Comparison of ENCODE assay signal across 28 cellular contexts in the genomic region with DNA sequence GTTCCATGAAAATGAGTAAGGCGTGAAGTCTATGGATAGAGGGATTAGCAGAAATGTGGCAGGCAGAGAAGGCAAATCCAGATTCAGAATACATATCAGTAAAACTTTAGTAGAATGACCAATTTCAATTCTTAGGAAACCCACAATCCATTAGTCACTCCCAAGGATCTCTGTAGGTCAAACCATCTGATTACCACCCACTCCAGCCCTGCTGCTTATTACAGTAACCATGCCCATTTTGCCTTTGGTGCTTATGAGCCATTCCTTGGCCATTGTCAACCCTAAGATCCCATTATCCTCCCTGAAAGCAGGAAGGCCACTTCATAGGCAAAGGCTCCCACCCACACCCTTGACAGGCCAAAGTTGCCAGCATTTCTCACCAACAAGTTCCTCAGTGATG. TPM values are rescaled to one million over a fixed set of nuclear protein-coding genes. Genes with fewer than 3 reads are reported as not detected.
A peak's percentile ranks its signal among the peaks of the same experiment; 100 is the strongest.
DNase-seq lines count a peak whose midpoint lies in the region; ATAC-seq and TF ChIP-seq lines count a peak whose summit lies in the region.
"Had no signal": no experiment of that assay in that cellular context is flagged by ENCODE, and none has a peak within 500 bp of the region (broad histone marks: within the 10 kb centered on the region; RNA-seq: fewer than 3 reads in every experiment).

No MANE protein-coding gene starts in this region.

- H3K36me3 Mint-ChIP-seq in activated T-helper 17 cell treated with anti-CD3 and anti-CD28 coated beads, Interleukin-2, amount 50 U/mL, for 72 hours (ENCODE audit: low read depth): no peaks in the 10 kb centered on the region
- H3K36me3 Mint-ChIP-seq: WTC11 had no signal

- TF ChIP-seq CTCF in left ventricle myocardium inferior (IDR thresholded peaks at IDR 0.05; ENCODE audit: borderline replicate concordance): no peak

- H3K27ac Mint-ChIP-seq in activated T-helper 17 cell treated with anti-CD3 and anti-CD28 coated beads, Interleukin-2, amount 50 U/mL, for 72 hours: no peak overlapping the region
- H3K27ac Mint-ChIP-seq: dendritic cell treated with granulocyte-macrophage colony-stimulating factor and Interleukin-4, amounts not matched to agents 40 ng/mL and 50 ng/mL, for 4 days; immature natural killer cell; WTC11 had no signal

- no peak overlapping the region for H3K27ac ChIP-seq in left ventricle myocardium inferior (replicated peaks)
- H3K27ac ChIP-seq: adrenal gland, BLaER1, foreskin keratinocyte, prostate gland, tibial artery had no signal

- peaks cover 17% of the 10 kb centered on the region for H3K9me3 Mint-ChIP-seq in activated T-helper 17 cell treated with anti-CD3 and anti-CD28 coated beads, Interleukin-2, amount 50 U/mL, for 72 hours

- no peaks in the 10 kb centered on the region for H3K36me3 ChIP-seq in left ventricle myocardium inferior
- H3K36me3 ChIP-seq: adrenal gland, BLaER1, prostate gland, tibial artery had no signal

- H3K4me3 Mint-ChIP-seq in activated T-helper 17 cell treated with anti-CD3 and anti-CD28 coated beads, Interleukin-2, amount 50 U/mL, for 72 hours: no peak overlapping the region
- H3K4me3 Mint-ChIP-seq: dendritic cell treated with granulocyte-macrophage colony-stimulating factor and Interleukin-4, amounts not matched to agents 40 ng/mL and 50 ng/mL, for 4 days; immature natural killer cell; WTC11 had no signal

- peaks cover 17% of the 10 kb centered on the region for H3K4me1 ChIP-seq in left ventricle myocardium inferior
- H3K4me1 ChIP-seq: adrenal gland, BLaER1, prostate gland had no signal

- H3K9me3 ChIP-seq in left ventricle myocardium inferior (replicated peaks): peaks cover 22% of the 10 kb centered on the region
- H3K9me3 ChIP-seq: adrenal gland, prostate gland had no signal

- H3K27me3 Mint-ChIP-seq in activated T-helper 17 cell treated with anti-CD3 and anti-CD28 coated beads, Interleukin-2, amount 50 U/mL, for 72 hours: peaks cover 10% of the 10 kb centered on the region

- H3K4me3 ChIP-seq in left ventricle myocardium inferior: no peak overlapping the region
- H3K4me3 ChIP-seq: adrenal gland, BLaER1, prostate gland, tibial artery had no signal

- peak; percentile 62 for ATAC-seq in activated T-helper 17 cell treated with anti-CD3 and anti-CD28 coated beads, Interleukin-2, amount 50 U/mL, for 72 hours (replicated peaks)
- ATAC-seq in HG02885 (IDR thresholded peaks at IDR 0.05; ENCODE audit: poor library complexity, unreplicated experiment): no peak
- ATAC-seq in esophagus mucosa: no peak
- ATAC-seq: foreskin keratinocyte, HCT116, WTC11 had no signal

- peaks cover 16% of the 10 kb centered on the region for H3K4me1 Mint-ChIP-seq in activated T-helper 17 cell treated with anti-CD3 and anti-CD28 coated beads, Interleukin-2, amount 50 U/mL, for 72 hours
- H3K4me1 Mint-ChIP-seq: immature natural killer cell, WTC11 had no signal

- peaks cover 6% of the 10 kb centered on the region for H3K27me3 ChIP-seq in left ventricle myocardium inferior (ENCODE audit: low read depth)
- H3K27me3 ChIP-seq: adrenal gland, BLaER1, tibial artery had no signal

- intact Hi-C loops in cardiac septum (cut with DNase I) (no loop called here), left ventricle myocardium inferior (cut with micrococcal nuclease) (no loop called here)

- DNase-seq in cardiac septum (ENCODE audit: low spot score) (peak; percentile 36), left ventricle myocardium inferior (no peak), iris pigment epithelial cell (ENCODE audit: low read depth) (peak; percentile 55), hippocampal formation (lab: John Stamatoyannopoulos, UW) (no peak), COLO829 (ENCODE audit: low spot score) (no peak)
- DNase-seq: activated CD4-positive, alpha-beta T cell treated with anti-CD3 and anti-CD28 coated beads, Interleukin-2, amount 50 U/mL, for 4 hours; activated gamma-delta T cell; adrenal gland; foreskin keratinocyte; immature natural killer cell; NCI-H1092 treated with DMSO at 0.1 percent for 48 hours; NCI-H2029 treated with DMSO at 0.1 percent for 48 hours; NCI-H345; NCI-H774; stimulated activated CD4-positive, alpha-beta T cell treated with anti-CD3 and anti-CD28 coated beads, Interleukin-2, amount 100 ng/mL, for 48 hours; stimulated activated naive CD4-positive, alpha-beta T cell treated with Interleukin-2 at 50 U/mL for 16 hours had no signal

RNA-seq across cellular contexts. Expression of a gene that starts 5.1 kb away (rescaled TPM):
- 0.57 TPM for total RNA-seq in cardiac septum
- 0.22 TPM for total RNA-seq in left ventricle myocardium inferior
- not detected for total RNA-seq in activated T-helper 17 cell treated with anti-CD3 and anti-CD28 coated beads, Interleukin-2, amount 50 U/mL, for 72 hours
- not detected for total RNA-seq in esophagus mucosa
- total RNA-seq: A673, foreskin keratinocyte, liver, mucosa of gallbladder, WTC11 had no signal

RNA-seq across cellular contexts. Expression of a gene that starts 22.3 kb away (rescaled TPM):
- 505 TPM for total RNA-seq in cardiac septum
- 552 TPM for total RNA-seq in left ventricle myocardium inferior
- not detected for total RNA-seq in activated T-helper 17 cell treated with anti-CD3 and anti-CD28 coated beads, Interleukin-2, amount 50 U/mL, for 72 hours
- total RNA-seq in esophagus mucosa: not detected
- total RNA-seq: A673, foreskin keratinocyte had no signal

RNA-seq across cellular contexts. Expression of a gene that starts 26.8 kb away (rescaled TPM):
- total RNA-seq in cardiac septum (202 TPM), left ventricle myocardium inferior (118 TPM), esophagus mucosa (3.7 TPM)
- 1 to 10 TPM in 1 of 2 donors, under 1 TPM in 1; 0.19 to 1.2 TPM for total RNA-seq in activated T-helper 17 cell treated with anti-CD3 and anti-CD28 coated beads, Interleukin-2, amount 50 U/mL, for 72 hours

Comparison
In these comparisons a context has a peak if more than half of its experiments do, and no peak if none do; other contexts are left out.
1. DNase-seq: peak in cardiac septum (single experiment) and iris pigment epithelial cell (single experiment); none in left ventricle myocardium inferior (single experiment), hippocampal formation (0 of 2) and COLO829 (single experiment).
2. RNA of a gene that starts 22.3 kb away (total RNA-seq): 552 TPM in left ventricle myocardium inferior (single experiment) and 505 TPM in cardiac septum (single experiment); not detected in activated T-helper 17 cell treated with anti-CD3 and anti-CD28 coated beads, Interleukin-2, amount 50 U/mL, for 72 hours and not detected in esophagus mucosa (single experiment); every median in the first group is over 100 times any median in the second.
3. RNA of a gene that starts 26.8 kb away (total RNA-seq): 202 TPM in cardiac septum (single experiment) and 118 TPM in left ventricle myocardium inferior (single experiment); 3.7 TPM in esophagus mucosa (single experiment) and 0.19 to 1.2 TPM in activated T-helper 17 cell treated with anti-CD3 and anti-CD28 coated beads, Interleukin-2, amount 50 U/mL, for 72 hours; every median in the first group is over 10 times any median in the second.